20 cellular contexts compared by ENCODE assay signal in the genomic region with DNA sequence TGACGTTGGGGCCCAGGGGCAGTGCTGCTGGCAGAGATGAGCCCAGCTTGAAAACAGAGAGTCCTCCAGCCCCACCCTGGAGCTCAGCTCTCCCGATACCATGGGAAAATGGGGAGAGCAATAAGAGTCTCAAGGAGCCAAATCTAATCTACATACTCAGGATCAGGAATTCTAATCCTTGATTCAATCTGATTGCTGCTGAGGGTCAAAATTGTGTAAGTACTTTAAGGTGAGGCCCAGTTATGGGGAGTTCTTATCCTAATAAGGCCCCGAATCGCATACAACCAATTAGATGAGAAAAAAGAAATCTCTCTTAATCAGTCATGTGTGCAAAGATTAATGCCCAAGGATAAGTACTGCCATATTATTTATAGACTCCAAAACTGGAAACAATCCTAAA.
A peak's percentile ranks its signal among the peaks of the same experiment; 100 is the strongest.
DNase-seq lines count a peak whose midpoint lies in the region; ATAC-seq and TF ChIP-seq lines count a peak whose summit lies in the region.
"Had no signal": no experiment of that assay in that cellular context is flagged by ENCODE, and none has a peak within 500 bp of the region (broad histone marks: within the 10 kb centered on the region; RNA-seq: fewer than 3 reads in every experiment).

No MANE protein-coding gene starts in this region.

- no peaks in the 10 kb centered on the region for H4K20me1 ChIP-seq in Loucy (ENCODE audit: insufficient read depth, low read length, poor library complexity, severe bottlenecking)

- H3K27ac Mint-ChIP-seq in brain = peak overlapping the region in 3 of 5 experiments; percentile 54 to 90 (median 65)
- H3K27ac Mint-ChIP-seq in neural crest cell (ENCODE audit: unreplicated experiment) = peak overlapping the region; percentile 98

- H3K4me2 ChIP-seq in Loucy (ENCODE audit: low read depth, low read length, poor library complexity, severe bottlenecking) = no peak overlapping the region
- H3K4me2 ChIP-seq: PC-9 had no signal

- H3K27me3 ChIP-seq in Loucy (ENCODE audit: insufficient read depth, low read length, poor library complexity, severe bottlenecking) = no peaks in the 10 kb centered on the region
- H3K27me3 ChIP-seq in tibial nerve = no peaks in the 10 kb centered on the region
- H3K27me3 ChIP-seq: SJCRH30 had no signal

- H3K9me3 Mint-ChIP-seq in brain (peaks cover 0 to 2% (median 0%) of the 10 kb centered on the region in 5 experiments), neural crest cell (peaks cover 6% of the 10 kb centered on the region)

- no peak overlapping the region for H3K4me3 ChIP-seq in Loucy (ENCODE audit: low read length, poor library complexity, severe bottlenecking)
- no peak overlapping the region for H3K4me3 ChIP-seq in tibial nerve
- no peak overlapping the region for H3K4me3 ChIP-seq in coronary artery
- H3K4me3 ChIP-seq: PC-9, SJCRH30 had no signal

- no peak for TF ChIP-seq EP300 in tibial nerve (IDR thresholded peaks at IDR 0.05)

- no peak for ATAC-seq in HG03565 (IDR thresholded peaks at IDR 0.05; ENCODE audit: unreplicated experiment)
- ATAC-seq: HepG2 had no signal

- no peak overlapping the region for H3K9ac ChIP-seq in Loucy (ENCODE audit: low read depth, low read length, poor library complexity, severe bottlenecking)

- H3K9me3 ChIP-seq in Loucy (ENCODE audit: insufficient read depth, low read depth, low read length) (no peaks in the 10 kb centered on the region), tibial nerve (no peaks in the 10 kb centered on the region)
- H3K9me3 ChIP-seq: SJCRH30 had no signal

- no peak for TF ChIP-seq POLR2A in tibial nerve (IDR thresholded peaks at IDR 0.05)

- no peaks in the 10 kb centered on the region for H3K4me1 ChIP-seq in Loucy (ENCODE audit: insufficient read depth, low read length, poor library complexity, severe bottlenecking)
- peaks cover 0 to 42% (median 8%) of the 10 kb centered on the region in 4 donors for H3K4me1 ChIP-seq in tibial nerve
- H3K4me1 ChIP-seq: SJCRH30 had no signal

- H3K4me3 Mint-ChIP-seq in brain (no peak overlapping the region), neural crest cell (peak overlapping the region; percentile 58)

- H3F3A ChIP-seq in Loucy (ENCODE audit: low read depth) = no peaks in the 10 kb centered on the region

- H3K27me3 Mint-ChIP-seq in brain (peaks cover 2% of the 10 kb centered on the region), neural crest cell (ENCODE audit: low read depth) (no peaks in the 10 kb centered on the region)

- H3K36me3 ChIP-seq in Loucy (ENCODE audit: insufficient read depth, low read length) = no peaks in the 10 kb centered on the region
- H3K36me3 ChIP-seq in tibial nerve = no peaks in the 10 kb centered on the region
- H3K36me3 ChIP-seq: SJCRH30 had no signal

- H3K79me2 ChIP-seq in Loucy (ENCODE audit: insufficient read depth, low read length) = no peaks in the 10 kb centered on the region

- H3K36me3 Mint-ChIP-seq in brain = no peaks in the 10 kb centered on the region
- no peaks in the 10 kb centered on the region for H3K36me3 Mint-ChIP-seq in neural crest cell (ENCODE audit: low read depth)

- no peaks in the 10 kb centered on the region for H3K9me2 ChIP-seq in Loucy (replicated peaks; ENCODE audit: low read depth, low read length)

- H3K4me1 Mint-ChIP-seq in brain = peaks cover 12% of the 10 kb centered on the region
- peaks cover 45% of the 10 kb centered on the region for H3K4me1 Mint-ChIP-seq in neural crest cell

- H3K27ac ChIP-seq in tibial nerve (peak overlapping the region in 3 of 4 donors; percentile 35 to 78 (median 71)), coronary artery (no peak overlapping the region)
- H3K27ac ChIP-seq: C4-2B, PC-9, SJCRH30 had no signal

- TF ChIP-seq CTCF in Loucy (conservative IDR thresholded peaks at IDR 0.05; ENCODE audit: low read length) = no peak
- TF ChIP-seq CTCF in brain (conservative IDR thresholded peaks at IDR 0.05) = no peak
- no peak for TF ChIP-seq CTCF in neural crest cell (conservative IDR thresholded peaks at IDR 0.05)
- no peak for TF ChIP-seq CTCF in tibial nerve (IDR thresholded peaks at IDR 0.05)
- no peak for TF ChIP-seq CTCF in coronary artery (IDR thresholded peaks at IDR 0.05)

- DNase-seq in neural crest cell (ENCODE audit: low read depth, low spot score) = no peak
- no peak for DNase-seq in tibial nerve (ENCODE audit: low spot score in 2 of 2)
- no peak for DNase-seq in RKO (ENCODE audit: low spot score)
- no peak for DNase-seq in coronary artery (ENCODE audit: low spot score)
- DNase-seq: ACHN, AML-193, GDM1, HCEC 1CT, KG1, NCI-H1417, NCI-H187 treated with DMSO at 0.1 percent for 48 hours, NCI-H2227 treated with DMSO at 0.1 percent for 48 hours, NCI-H510A treated with DMSO at 0.1 percent for 48 hours, PC-9, SJCRH30 had no signal

- 48 to 52% methylated on average over 4 of the region's 4 CpGs for WGBS in tibial nerve, 2 donors

- peak overlapping the region; percentile 35; the same call in 1 of the 2 replicates for H2AFZ ChIP-seq in Loucy (ENCODE audit: low read length)
- H2AFZ ChIP-seq: PC-9 had no signal

Comparison
In these comparisons a context has a peak if more than half of its experiments do, and no peak if none do; other contexts are left out.
1. H3K27ac ChIP-seq: peak in tibial nerve (3 of 4); none in coronary artery (0 of 2).